ENCODE assay signal across 1 cellular context in the genomic region with DNA sequence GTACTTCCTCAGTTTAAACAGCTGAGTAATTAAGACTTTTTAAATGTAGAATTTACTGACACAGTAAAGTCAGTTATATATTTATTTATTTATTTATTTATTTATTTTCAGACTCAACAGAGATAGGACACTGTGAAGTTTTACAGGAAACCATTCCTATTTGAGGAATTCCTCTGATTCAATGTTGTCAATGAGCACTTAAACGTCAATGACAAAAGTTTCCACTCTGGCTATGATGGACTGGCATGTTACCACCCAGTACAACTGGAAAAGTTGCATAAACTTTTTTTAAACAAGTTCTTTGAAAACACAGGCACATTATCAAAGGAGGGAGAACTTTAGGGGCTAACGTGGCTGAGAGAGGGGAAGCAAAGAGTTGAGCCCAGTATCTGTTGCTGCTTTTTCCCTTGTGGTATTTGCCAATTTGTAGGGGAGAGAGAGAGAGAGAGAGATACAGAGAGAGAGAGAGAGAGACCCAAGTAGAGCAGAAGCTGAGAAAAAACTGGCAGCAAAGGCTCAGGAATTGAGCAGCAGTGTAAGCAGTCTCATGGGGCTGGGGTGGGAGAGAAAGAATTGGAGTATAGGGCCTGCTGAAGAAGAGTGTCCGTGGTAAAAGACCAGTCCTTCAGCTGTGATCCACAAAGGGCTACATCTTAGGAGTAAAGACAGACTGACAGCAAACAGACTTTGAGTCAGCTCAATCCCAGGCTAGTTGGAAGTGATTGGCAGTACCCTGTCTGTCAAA.
TF ChIP-seq lines count a peak whose summit lies in the region.

No MANE protein-coding gene starts in this region.

TF ChIP-seq in H1, 55 proteins besides CTCF, POLR2A, EP300 and RAD21:
- TF ChIP-seq CHD2 (IDR thresholded peaks at IDR 0.05; ENCODE audit: low read length) (no peak), CREB1 (IDR thresholded peaks at IDR 0.05) (no peak), BRCA1 (IDR thresholded peaks at IDR 0.05; ENCODE audit: low read depth, low read length) (no peak), EGR1 (IDR thresholded peaks at IDR 0.05; ENCODE audit: borderline replicate concordance, low read depth, low read length) (no peak), RBBP5 (IDR thresholded peaks at IDR 0.05; ENCODE audit: borderline replicate concordance, low read depth, low read length) (no peak), SP4 (IDR thresholded peaks at IDR 0.05; ENCODE audit: low read length) (no peak), KDM5A (IDR thresholded peaks at IDR 0.05; ENCODE audit: low read length) (no peak), RFX5 (IDR thresholded peaks at IDR 0.05; ENCODE audit: borderline replicate concordance, low read depth, low read length) (no peak), MAFK (IDR thresholded peaks at IDR 0.05; ENCODE audit: low read depth, low read length) (no peak), HDAC2 (IDR thresholded peaks at IDR 0.05; ENCODE audit: borderline replicate concordance in 1 of 2, low read depth in 2 of 2, low read length in 2 of 2) (no peak), TBP (IDR thresholded peaks at IDR 0.05; ENCODE audit: low read depth, low read length) (no peak), RXRA (IDR thresholded peaks at IDR 0.05; ENCODE audit: insufficient read depth, low read depth, low read length) (no peak), TEAD4 (IDR thresholded peaks at IDR 0.05; ENCODE audit: low read depth, low read length) (no peak), ZNF274 (IDR thresholded peaks at IDR 0.05; ENCODE audit: borderline replicate concordance, extremely low read depth, low read length) (no peak), SUZ12 (IDR thresholded peaks at IDR 0.05; ENCODE audit: low read length) (no peak), CBX8 (IDR thresholded peaks at IDR 0.05; ENCODE audit: borderline replicate concordance, low read depth, low read length) (no peak)
- TF ChIP-seq, protein P1, sequence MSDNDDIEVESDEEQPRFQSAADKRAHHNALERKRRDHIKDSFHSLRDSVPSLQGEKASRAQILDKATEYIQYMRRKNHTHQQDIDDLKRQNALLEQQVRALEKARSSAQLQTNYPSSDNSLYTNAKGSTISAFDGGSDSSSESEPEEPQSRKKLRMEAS (IDR thresholded peaks at IDR 0.05): no peak
- TF ChIP-seq, protein P2, sequence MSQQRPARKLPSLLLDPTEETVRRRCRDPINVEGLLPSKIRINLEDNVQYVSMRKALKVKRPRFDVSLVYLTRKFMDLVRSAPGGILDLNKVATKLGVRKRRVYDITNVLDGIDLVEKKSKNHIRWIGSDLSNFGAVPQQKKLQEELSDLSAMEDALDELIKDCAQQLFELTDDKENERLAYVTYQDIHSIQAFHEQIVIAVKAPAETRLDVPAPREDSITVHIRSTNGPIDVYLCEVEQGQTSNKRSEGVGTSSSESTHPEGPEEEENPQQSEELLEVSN (IDR thresholded peaks at IDR 0.05): no peak
